Comparison of ENCODE assay signal across 24 cellular contexts in the genomic region with DNA sequence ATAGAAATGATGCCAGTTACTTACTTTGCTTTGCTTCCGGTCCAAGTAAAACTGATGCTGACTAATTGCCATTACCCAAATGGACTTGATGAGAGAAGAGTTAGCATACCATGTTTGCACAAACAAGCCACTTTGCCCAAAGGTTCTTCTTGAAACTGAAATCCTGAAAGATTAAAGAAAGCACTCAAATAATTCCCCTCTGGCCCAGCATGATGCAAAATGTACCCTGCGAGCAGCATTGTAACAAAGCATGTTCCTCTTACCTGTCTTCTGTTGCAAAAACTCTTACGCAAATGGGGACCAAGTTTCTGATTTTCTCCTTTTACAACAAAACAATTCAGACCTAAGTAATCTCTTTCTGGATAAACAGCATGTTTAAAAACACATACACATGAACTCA.
DNase-seq lines count a peak whose midpoint lies in the region; ATAC-seq and TF ChIP-seq lines count a peak whose summit lies in the region.
"Had no signal": no experiment of that assay in that cellular context is flagged by ENCODE, and none has a peak within 500 bp of the region (broad histone marks: within the 10 kb centered on the region; RNA-seq: fewer than 3 reads in every experiment).

No MANE protein-coding gene starts in this region.

- peaks cover 44 to 65% of the 10 kb centered on the region in 2 donors for H3K36me3 Mint-ChIP-seq in CD4-positive, alpha-beta memory T cell
- H3K36me3 Mint-ChIP-seq in Caco-2 (ENCODE audit: insufficient read depth, unreplicated experiment) (peaks cover 78% of the 10 kb centered on the region), natural killer cell (no peaks in the 10 kb centered on the region)
- H3K36me3 Mint-ChIP-seq in activated T-helper 2 cell treated with anti-CD3 and anti-CD28 coated beads, Interferon-gamma antibody, Interleukin-2, Interleukin-4, amounts not matched to agents 10 μg/mL and 5 μg/mL and 100 μg/mL, durations not matched to agents 14 hours and 24 hours and 36 hours (ENCODE audit: low read depth): peaks cover 84% of the 10 kb centered on the region

- TF ChIP-seq POLR2A in gastroesophageal sphincter (IDR thresholded peaks at IDR 0.05): no peak

- H3K27me3 ChIP-seq in CD4-positive, alpha-beta memory T cell (ENCODE audit: insufficient read depth, low read length): no peaks in the 10 kb centered on the region
- H3K27me3 ChIP-seq in Caco-2 (replicated peaks; ENCODE audit: control insufficient read depth, insufficient read depth, low read length): no peaks in the 10 kb centered on the region
- H3K27me3 ChIP-seq in gastroesophageal sphincter: no peaks in the 10 kb centered on the region
- H3K27me3 ChIP-seq: dorsolateral prefrontal cortex, heart left ventricle, Peyer's patch had no signal

- no peak for TF ChIP-seq EP300 in gastroesophageal sphincter (IDR thresholded peaks at IDR 0.05)

- H3K4me3 ChIP-seq in CD4-positive, alpha-beta memory T cell (ENCODE audit: low read length in 2 of 2): no peak overlapping the region
- no peak overlapping the region for H3K4me3 ChIP-seq in Caco-2 (ENCODE audit: low read depth, low read length)
- no peak overlapping the region for H3K4me3 ChIP-seq in gastroesophageal sphincter
- H3K4me3 ChIP-seq: dorsolateral prefrontal cortex, heart left ventricle, Peyer's patch, thoracic aorta had no signal

- intact Hi-C loops in CD4-positive, alpha-beta memory T cell (cut with micrococcal nuclease): no loop called here
- intact Hi-C loops in Caco-2 (cut with micrococcal nuclease; ENCODE audit: unreplicated experiment): no loop called here
- intact Hi-C loops in activated T-helper 2 cell treated with anti-CD3 and anti-CD28 coated beads, Interferon-gamma antibody, Interleukin-2, Interleukin-4, amounts not matched to agents 10 μg/mL and 5 μg/mL and 100 μg/mL, durations not matched to agents 14 hours and 24 hours and 36 hours (cut with micrococcal nuclease): loop anchor here (2.0 to 5.0 kb wide), 2 partner anchors 16 to 35 kb away; no protein-coding TSS in a partner anchor
- intact Hi-C loops in natural killer cell (cut with micrococcal nuclease): no loop called here

- no peak for DNase-seq in CD4-positive, alpha-beta memory T cell
- DNase-seq in Caco-2: no peak
- no peak for DNase-seq in activated T-helper 2 cell treated with anti-CD3 and anti-CD28 coated beads, Interferon-gamma antibody, Interleukin-2, Interleukin-4, amounts not matched to agents 10 μg/mL and 5 μg/mL and 100 μg/mL, durations not matched to agents 14 hours and 24 hours and 36 hours (ENCODE audit: low spot score)
- no peak for DNase-seq in natural killer cell
- DNase-seq in stimulated activated naive CD4-positive, alpha-beta T cell treated with Interleukin-2 at 50 U/mL for 16 hours (lab: John Stamatoyannopoulos, UW): no peak
- no peak for DNase-seq in activated gamma-delta T cell (lab: John Stamatoyannopoulos, UW)
- DNase-seq: activated CD4-positive, alpha-beta T cell treated with anti-CD3 and anti-CD28 coated beads for 36 hours; activated CD8-positive, alpha-beta memory T cell treated with anti-CD3 and anti-CD28 coated beads, Interleukin-2, amount 50 U/mL, for 4 hours; activated naive CD4-positive, alpha-beta T cell treated with anti-CD3 and anti-CD28 coated beads, Interleukin-2, amount 50 U/mL, for 16 hours; dorsolateral prefrontal cortex; heart left ventricle; Karpas-422; NCI-H1436 treated with DMSO at 0.1 percent for 48 hours; NCI-H2171; NCI-H524; Peyer's patch; SIG-M5; small intestine; stimulated activated CD4-positive, alpha-beta T cell treated with anti-CD3 and anti-CD28 coated beads, Interleukin-2, amount 100 ng/mL, for 24 hours had no signal

- H3K4me1 ChIP-seq in CD4-positive, alpha-beta memory T cell (ENCODE audit: insufficient read depth, low read length): peaks cover 25% of the 10 kb centered on the region
- H3K4me1 ChIP-seq in Caco-2: peaks cover 26% of the 10 kb centered on the region
- H3K4me1 ChIP-seq in gastroesophageal sphincter: no peaks in the 10 kb centered on the region
- H3K4me1 ChIP-seq: Peyer's patch had no signal

- BruUV-seq in Caco-2 (replicated peaks; lab: Mats Ljungman, UMichigan): no TSS peak

- H3K4me3 Mint-ChIP-seq in CD4-positive, alpha-beta memory T cell: peak overlapping the region in 2 of 8 donors; percentile 7 to 22
- H3K4me3 Mint-ChIP-seq in Caco-2 (ENCODE audit: unreplicated experiment) (peak overlapping the region; percentile 29), natural killer cell (peak overlapping the region; percentile 4)
- peak overlapping the region; percentile 90 for H3K4me3 Mint-ChIP-seq in activated T-helper 2 cell treated with anti-CD3 and anti-CD28 coated beads, Interferon-gamma antibody, Interleukin-2, Interleukin-4, amounts not matched to agents 10 μg/mL and 5 μg/mL and 100 μg/mL, durations not matched to agents 14 hours and 24 hours and 36 hours (ENCODE audit: low read depth)
- H3K4me3 Mint-ChIP-seq: activated CD4-positive, alpha-beta T cell treated with anti-CD3 and anti-CD28 coated beads for 36 hours; CD14-positive monocyte had no signal

- H3K36me3 ChIP-seq in CD4-positive, alpha-beta memory T cell (ENCODE audit: insufficient read depth, low read length): peaks cover 26% of the 10 kb centered on the region
- no peaks in the 10 kb centered on the region for H3K36me3 ChIP-seq in Caco-2 (ENCODE audit: control insufficient read depth, insufficient read depth, low read length)
- peaks cover 0 to 13% of the 10 kb centered on the region in 2 donors for H3K36me3 ChIP-seq in gastroesophageal sphincter

- H3K27me3 Mint-ChIP-seq in CD4-positive, alpha-beta memory T cell: no peaks in the 10 kb centered on the region
- H3K27me3 Mint-ChIP-seq in Caco-2 (ENCODE audit: insufficient read depth, unreplicated experiment) (no peaks in the 10 kb centered on the region), natural killer cell (ENCODE audit: low read depth in 2 of 2) (no peaks in the 10 kb centered on the region)
- no peaks in the 10 kb centered on the region for H3K27me3 Mint-ChIP-seq in activated T-helper 2 cell treated with anti-CD3 and anti-CD28 coated beads, Interferon-gamma antibody, Interleukin-2, Interleukin-4, amounts not matched to agents 10 μg/mL and 5 μg/mL and 100 μg/mL, durations not matched to agents 14 hours and 24 hours and 36 hours (ENCODE audit: low read depth)

- ATAC-seq in natural killer cell: no peak
- no peak for ATAC-seq in gastroesophageal sphincter
- ATAC-seq: activated CD4-positive, alpha-beta T cell treated with anti-CD3 and anti-CD28 coated beads for 36 hours; heart left ventricle had no signal

- H3K27ac ChIP-seq in CD4-positive, alpha-beta memory T cell (ENCODE audit: low read depth, low read length): peak overlapping the region; percentile 44
- no peak overlapping the region for H3K27ac ChIP-seq in gastroesophageal sphincter
- H3K27ac ChIP-seq: epithelial cell of prostate, heart left ventricle, HL-60, Peyer's patch, thoracic aorta had no signal

- peak overlapping the region; percentile 2 to 98 (median 94) for H3K27ac Mint-ChIP-seq in CD4-positive, alpha-beta memory T cell
- H3K27ac Mint-ChIP-seq in Caco-2 (ENCODE audit: unreplicated experiment): peak overlapping the region; percentile 77
- peak overlapping the region; percentile 81 for H3K27ac Mint-ChIP-seq in activated T-helper 2 cell treated with anti-CD3 and anti-CD28 coated beads, Interferon-gamma antibody, Interleukin-2, Interleukin-4, amounts not matched to agents 10 μg/mL and 5 μg/mL and 100 μg/mL, durations not matched to agents 14 hours and 24 hours and 36 hours
- no peak overlapping the region for H3K27ac Mint-ChIP-seq in natural killer cell
- H3K27ac Mint-ChIP-seq: activated CD4-positive, alpha-beta T cell treated with anti-CD3 and anti-CD28 coated beads for 36 hours had no signal

- no peak for TF ChIP-seq CTCF in Caco-2 (IDR thresholded peaks at IDR 0.05; ENCODE audit: insufficient read depth in 1 of 2, low read depth in 1 of 2, low read length in 1 of 2, severe bottlenecking in 1 of 2, unreplicated experiment in 1 of 2)
- no peak for TF ChIP-seq CTCF in natural killer cell (IDR thresholded peaks at IDR 0.05)
- no peak for TF ChIP-seq CTCF in gastroesophageal sphincter (IDR thresholded peaks at IDR 0.05)

- H3K4me1 Mint-ChIP-seq in CD4-positive, alpha-beta memory T cell: peaks cover 25 to 56% (median 41%) of the 10 kb centered on the region in 4 donors
- H3K4me1 Mint-ChIP-seq in Caco-2 (ENCODE audit: low read depth, unreplicated experiment) (peaks cover 19% of the 10 kb centered on the region), natural killer cell (peaks cover 21 to 23% of the 10 kb centered on the region in 2 donors)
- peaks cover 43% of the 10 kb centered on the region for H3K4me1 Mint-ChIP-seq in activated T-helper 2 cell treated with anti-CD3 and anti-CD28 coated beads, Interferon-gamma antibody, Interleukin-2, Interleukin-4, amounts not matched to agents 10 μg/mL and 5 μg/mL and 100 μg/mL, durations not matched to agents 14 hours and 24 hours and 36 hours (ENCODE audit: low read depth)

- no peaks in the 10 kb centered on the region for H3K9me3 ChIP-seq in CD4-positive, alpha-beta memory T cell (ENCODE audit: control insufficient read depth in 1 of 2, low read length in 2 of 2)
- no peaks in the 10 kb centered on the region for H3K9me3 ChIP-seq in Caco-2
- no peaks in the 10 kb centered on the region for H3K9me3 ChIP-seq in gastroesophageal sphincter
- H3K9me3 ChIP-seq: heart left ventricle, Peyer's patch, thoracic aorta had no signal

- WGBS in gastroesophageal sphincter (ENCODE audit: low coverage in 1 of 2), 2 donors: 83 to 96% methylated on average over 3 of the region's 3 CpGs

- POLR2A ChIA-PET in CD4-positive, alpha-beta memory T cell (lab: Charles Lee; ENCODE audit: partially characterized antibody): no interaction called here
- POLR2A ChIA-PET in Caco-2 (lab: Charles Lee): no interaction called here

- H3K9me3 Mint-ChIP-seq in CD4-positive, alpha-beta memory T cell: no peaks in the 10 kb centered on the region
- H3K9me3 Mint-ChIP-seq in Caco-2 (ENCODE audit: unreplicated experiment) (no peaks in the 10 kb centered on the region), natural killer cell (no peaks in the 10 kb centered on the region)
- no peaks in the 10 kb centered on the region for H3K9me3 Mint-ChIP-seq in activated T-helper 2 cell treated with anti-CD3 and anti-CD28 coated beads, Interferon-gamma antibody, Interleukin-2, Interleukin-4, amounts not matched to agents 10 μg/mL and 5 μg/mL and 100 μg/mL, durations not matched to agents 14 hours and 24 hours and 36 hours
- H3K9me3 Mint-ChIP-seq: CD14-positive monocyte had no signal

- CTCF ChIA-PET in CD4-positive, alpha-beta memory T cell (lab: Charles Lee; ENCODE audit: partially characterized antibody): no interaction called here
- CTCF ChIA-PET in Caco-2 (lab: Charles Lee): no interaction called here

Comparison
In these comparisons a context has a peak if more than half of its experiments do, and no peak if none do; other contexts are left out.
1. H3K27ac Mint-ChIP-seq: peak in CD4-positive, alpha-beta memory T cell (7 of 7), Caco-2 (single experiment) and activated T-helper 2 cell treated with anti-CD3 and anti-CD28 coated beads, Interferon-gamma antibody, Interleukin-2, Interleukin-4, amounts not matched to agents 10 μg/mL and 5 μg/mL and 100 μg/mL, durations not matched to agents 14 hours and 24 hours and 36 hours (single experiment); none in natural killer cell (0 of 2).